9 cellular contexts compared by ENCODE assay signal in genomic region chr10:45593938-45594275, GRCh38.
DNase-seq lines count a peak whose midpoint lies in the region; ATAC-seq and TF ChIP-seq lines count a peak whose summit lies in the region.
"Had no signal": no experiment of that assay in that cellular context is flagged by ENCODE, and none has a peak within 500 bp of the region (broad histone marks: within the 10 kb centered on the region; RNA-seq: fewer than 3 reads in every experiment).

No MANE protein-coding gene starts in this region.

- H3K4me3 ChIP-seq in cardiac muscle cell = peak overlapping the region; percentile 76
- peak overlapping the region; percentile 70 for H3K4me3 ChIP-seq in mononuclear cell (ENCODE audit: low read length)
- H3K4me3 ChIP-seq in uterus = peak overlapping the region; percentile 55 to 87

- no peak for TF ChIP-seq POLR2A in uterus (IDR thresholded peaks at IDR 0.05)

- H3K9me3 Mint-ChIP-seq in MCF 10A (ENCODE audit: unreplicated experiment) = no peaks in the 10 kb centered on the region

- H3K9me3 ChIP-seq in cardiac muscle cell (ENCODE audit: low read depth) (no peaks in the 10 kb centered on the region), mononuclear cell (ENCODE audit: low read depth, low read length) (no peaks in the 10 kb centered on the region), uterus (no peaks in the 10 kb centered on the region)

- no peaks in the 10 kb centered on the region for H3K36me3 ChIP-seq in cardiac muscle cell
- no peaks in the 10 kb centered on the region for H3K36me3 ChIP-seq in uterus

- no TSS peak for BruUV-seq in MCF 10A (replicated peaks; lab: Mats Ljungman, UMichigan)

- ATAC-seq in left cardiac atrium = no peak
- ATAC-seq in activated CD4-positive, CD25-positive, alpha-beta regulatory T cell treated with anti-CD3 and anti-CD28 coated beads, Interleukin-2, amount 50 U/mL, for 24 hours = no peak

- no peak for TF ChIP-seq CTCF in cardiac muscle cell (IDR thresholded peaks at IDR 0.05; ENCODE audit: low read depth, low read length)
- no peak for TF ChIP-seq CTCF in MCF 10A (IDR thresholded peaks at IDR 0.05; ENCODE audit: unreplicated experiment)
- no peak for TF ChIP-seq CTCF in uterus (IDR thresholded peaks at IDR 0.05)

- CTCF ChIA-PET in MCF 10A (lab: Yijun Ruan, JAX) = interaction anchor here (0.7 to 1.7 kb wide), 3 partner anchors 78 to 256 kb away, joined by 3 read pairs; no protein-coding TSS in a partner anchor

- no peaks in the 10 kb centered on the region for H3K27me3 Mint-ChIP-seq in MCF 10A (ENCODE audit: insufficient read depth, unreplicated experiment)

- H3K4me1 ChIP-seq in cardiac muscle cell (ENCODE audit: low read depth) (peaks cover 8% of the 10 kb centered on the region), mononuclear cell (ENCODE audit: insufficient read depth, low read length) (peaks cover 26% of the 10 kb centered on the region), uterus (peaks cover 0 to 7% of the 10 kb centered on the region in 2 donors)

- H3K27me3 ChIP-seq in cardiac muscle cell (peaks cover 4% of the 10 kb centered on the region), mononuclear cell (ENCODE audit: insufficient read depth, low read length) (no peaks in the 10 kb centered on the region), uterus (no peaks in the 10 kb centered on the region)

- H3K4me1 Mint-ChIP-seq in MCF 10A (ENCODE audit: insufficient read depth, unreplicated experiment) = peaks cover 21% of the 10 kb centered on the region

- intact Hi-C loops in left cardiac atrium (cut with DNase I) (loop anchor here in 1 of 2 donors (5.0 to 10.0 kb wide), 2 partner anchors 81 to 122 kb away; partner anchors contain the start of gene ZFAND4), MCF 10A (cut with micrococcal nuclease) (loop anchor here (2.0 to 10.0 kb wide), 2 partner anchors 79 to 441 kb away; partner anchors contain the start of genes NCOA4 and ZFAND4), uterus (cut with DNase I; ENCODE audit: low total_unique reads) (no loop called here)

- POLR2A ChIA-PET in MCF 10A (lab: Yijun Ruan, JAX) = interaction anchor here (0.7 to 2.0 kb wide), 9 partner anchors 8 to 347 kb away, joined by 3 to 13 read pairs (median 3); no protein-coding TSS in a partner anchor

- H3K27ac ChIP-seq in cardiac muscle cell (peak overlapping the region; percentile 80), uterus (peak overlapping the region; percentile 65 to 83)

- no peaks in the 10 kb centered on the region for H3K36me3 Mint-ChIP-seq in MCF 10A (ENCODE audit: insufficient read depth, unreplicated experiment)

- DNase-seq in cardiac muscle cell (ENCODE audit: low read depth in 1 of 2, low spot score in 1 of 2) (no peak), left cardiac atrium (no peak), MCF 10A (ENCODE audit: unreplicated experiment) (no peak), uterus (no peak), NCI-H2171 treated with DMSO at 0.1 percent for 48 hours (lab: John Stamatoyannopoulos, UW) (no peak), AG08395 (ENCODE audit: low spot score) (no peak)
- DNase-seq: cerebellar nuclear complex had no signal

- H3K27ac Mint-ChIP-seq in MCF 10A (ENCODE audit: low read depth, unreplicated experiment) = peak overlapping the region; percentile 77

- peak overlapping the region; percentile 86 for H3K4me3 Mint-ChIP-seq in MCF 10A (ENCODE audit: unreplicated experiment)
